In genomic region chr3:125917020-125917464, GRCh38 we compare ENCODE assay signal across 9 cellular contexts. TPM values are rescaled to one million over a fixed set of nuclear protein-coding genes. Genes with fewer than 3 reads are reported as not detected.
DNase-seq lines count a peak whose midpoint lies in the region; ATAC-seq and TF ChIP-seq lines count a peak whose summit lies in the region.
"Not testable (repeated sequence)": the region's sequence is repeated elsewhere in the genome, so short reads cannot be mapped to it uniquely, and the experiment has no call there.
"Had no signal": no experiment of that assay in that cellular context is flagged by ENCODE, and none has a peak within 500 bp of the region (broad histone marks: within the 10 kb centered on the region; RNA-seq: fewer than 3 reads in every experiment).

No MANE protein-coding gene starts in this region.

- not testable (repeated sequence) for H4K20me1 ChIP-seq in BLaER1

- CTCF ChIA-PET in HEK293T (lab: Yijun Ruan, JAX): not testable (repeated sequence)

- H3K36me3 ChIP-seq in BLaER1; body of pancreas (replicated peaks in 1 of 2; ENCODE audit: insufficient read depth in 1 of 2, low read depth in 2 of 2); mucosa of descending colon (ENCODE audit: low read depth): not testable (repeated sequence)

- peak overlapping the region; percentile 87 for H3K9ac ChIP-seq in BLaER1

- not testable (repeated sequence) for TF ChIP-seq POLR2A in body of pancreas (IDR thresholded peaks at IDR 0.05)

- POLR2A ChIA-PET in HEK293T (lab: Yijun Ruan, JAX): interaction anchor here (1.0 kb wide), 1 partner anchor 19 kb away, joined by 3 read pairs; no protein-coding TSS in a partner anchor

- TF ChIP-seq CTCF in body of pancreas (IDR thresholded peaks at IDR 0.05); mucosa of descending colon (IDR thresholded peaks at IDR 0.05): not testable (repeated sequence)
- TF ChIP-seq CTCF in foreskin keratinocyte (conservative IDR thresholded peaks at IDR 0.05): peak; percentile 8

- H3K9me3 ChIP-seq in BLaER1, body of pancreas, mucosa of descending colon: not testable (repeated sequence)

- not testable (repeated sequence) for ATAC-seq in body of pancreas, foreskin keratinocyte, mucosa of descending colon

- 3 to 4% methylated on average over 12 of the region's 12 CpGs for WGBS in body of pancreas, 2 donors

- H3K4me3 ChIP-seq in BLaER1 (peak overlapping the region; percentile 81), body of pancreas (peak overlapping the region; percentile 52 to 56), mucosa of descending colon (peak overlapping the region; percentile 42)

- not testable (repeated sequence) for DNase-seq in HEK293T (ENCODE audit: extremely low spot score)
- peak; percentile 27 for DNase-seq in NCI-H2227 (lab: John Stamatoyannopoulos, UW; ENCODE audit: unreplicated experiment)
- DNase-seq in UCSD-AML1 (lab: John Stamatoyannopoulos, UW; ENCODE audit: unreplicated experiment): peak; percentile 34
- DNase-seq in body of pancreas: peak in 3 of 4 donors; percentile 8 to 24 (median 16)
- peak; percentile 26 to 68 for DNase-seq in foreskin keratinocyte
- peak in 1 of 3 donors; percentile 38 for DNase-seq in mucosa of descending colon
- peak; percentile 26 for DNase-seq in stimulated activated CD4-positive, alpha-beta T cell treated with anti-CD3 and anti-CD28 coated beads, Interleukin-1b, Interleukin-23, amount 100 ng/mL, for 48 hours

- intact Hi-C loops in body of pancreas (cut with DNase I); mucosa of descending colon (cut with DNase I, micrococcal nuclease): not testable (repeated sequence)

- H3K4me1 ChIP-seq in BLaER1: peaks cover 56% of the 10 kb centered on the region
- peaks cover 31% of the 10 kb centered on the region for H3K4me1 ChIP-seq in body of pancreas
- H3K4me1 ChIP-seq in foreskin keratinocyte: peaks cover 18% of the 10 kb centered on the region
- H3K4me1 ChIP-seq in mucosa of descending colon (ENCODE audit: low read depth): not testable (repeated sequence)

- H3K27ac ChIP-seq in BLaER1 (peak overlapping the region; percentile 82), body of pancreas (peak overlapping the region; percentile 11 to 86 (median 82)), foreskin keratinocyte (peak overlapping the region; percentile 85)

- H3K27me3 ChIP-seq in BLaER1, body of pancreas, foreskin keratinocyte: not testable (repeated sequence)

- H3K4me2 ChIP-seq in BLaER1: peak overlapping the region; percentile 92

TF ChIP-seq in HEK293T, 16 proteins besides CTCF, POLR2A, EP300 and RAD21:
- TF ChIP-seq L3MBTL2 (conservative IDR thresholded peaks at IDR 0.05): peak; percentile 70; the same call in 1 of the 2 replicates

RNA-seq across cellular contexts. Expression of gene ROPN1B, which starts 51.9 kb away (rescaled TPM):
- total RNA-seq in body of pancreas (under 1 TPM in 1 of 2 donors, not detected in 1; 0.52 TPM), foreskin keratinocyte (0.20 TPM in 1 of 2 replicates, not detected in the other), mucosa of descending colon (under 1 TPM in 1 of 3 donors, not detected in 2; 0.22 TPM)
- polyA plus RNA-seq in foreskin keratinocyte: 0.21 TPM in 1 of 2 replicates, not detected in the other
- total RNA-seq: dermis microvascular lymphatic vessel endothelial cell had no signal
